In genomic region chr2:119693967-119694366, GRCh38 we compare ENCODE assay signal across 1 cellular context.
TF ChIP-seq lines count a peak whose summit lies in the region.

No MANE protein-coding gene starts in this region.

TF ChIP-seq in HepG2, 621 proteins besides CTCF, POLR2A, EP300 and RAD21 (continued from another document and continues in another):
- TF ChIP-seq PREB (CRISPR knock-in tag; IDR thresholded peaks at IDR 0.05) (no peak), PAF1 (CRISPR knock-in tag; IDR thresholded peaks at IDR 0.05) (no peak), HOXA7 (CRISPR knock-in tag; IDR thresholded peaks at IDR 0.05) (peak; percentile 89; the same call in 1 of the 2 replicates), ZNF589 (CRISPR knock-in tag; conservative IDR thresholded peaks at IDR 0.05) (peak; percentile 76), MXD3 (CRISPR knock-in tag; IDR thresholded peaks at IDR 0.05) (no peak), XRCC5 (optimal IDR thresholded peaks at IDR 0.05; ENCODE audit: low read length) (no peak), STAG1 (CRISPR knock-in tag; IDR thresholded peaks at IDR 0.05) (no peak), BCL6 (CRISPR knock-in tag; IDR thresholded peaks at IDR 0.05) (no peak), TFDP1 (CRISPR knock-in tag; IDR thresholded peaks at IDR 0.05; ENCODE audit: borderline replicate concordance) (no peak), ZNF704 (CRISPR knock-in tag; IDR thresholded peaks at IDR 0.05; ENCODE audit: borderline replicate concordance) (0 out of 2 replicates have a peak, but pooled peaks have one; percentile 11), ZFX (CRISPR knock-in tag; IDR thresholded peaks at IDR 0.05; ENCODE audit: low read depth) (no peak; the same call in 1 of the 2 replicates), ZNF431 (CRISPR knock-in tag; IDR thresholded peaks at IDR 0.05; ENCODE audit: borderline replicate concordance, low read depth) (peak; percentile 85; the same call in 1 of the 2 replicates), GFI1 (CRISPR knock-in tag; IDR thresholded peaks at IDR 0.05; ENCODE audit: borderline replicate concordance) (no peak), ZNF746 (CRISPR knock-in tag; IDR thresholded peaks at IDR 0.05) (no peak), MNT (IDR thresholded peaks at IDR 0.05) (peak; percentile 98), MAZ (IDR thresholded peaks at IDR 0.05; ENCODE audit: borderline replicate concordance, low read depth, low read length) (no peak), MAZ (CRISPR knock-in tag; IDR thresholded peaks at IDR 0.05; ENCODE audit: low read depth) (0 out of 2 replicates have a peak, but pooled peaks have one; percentile 7), SP2 (CRISPR knock-in tag; IDR thresholded peaks at IDR 0.05) (no peak), YEATS2 (CRISPR knock-in tag; IDR thresholded peaks at IDR 0.05; ENCODE audit: borderline replicate concordance) (no peak), MTF2 (CRISPR knock-in tag; IDR thresholded peaks at IDR 0.05; ENCODE audit: borderline replicate concordance) (no peak), ZNF296 (CRISPR knock-in tag; conservative IDR thresholded peaks at IDR 0.05) (0 out of 2 replicates have a peak, but pooled peaks have one; percentile 21), YEATS4 (CRISPR knock-in tag; IDR thresholded peaks at IDR 0.05; ENCODE audit: borderline replicate concordance) (no peak), ZNF790 (CRISPR knock-in tag; IDR thresholded peaks at IDR 0.05; ENCODE audit: borderline replicate concordance) (no peak), NFIC (IDR thresholded peaks at IDR 0.05; ENCODE audit: low read length) (no peak), RELA (CRISPR knock-in tag; IDR thresholded peaks at IDR 0.05) (no peak), ZNF770 (CRISPR knock-in tag; IDR thresholded peaks at IDR 0.05) (no peak), ZBTB21 (CRISPR knock-in tag; IDR thresholded peaks at IDR 0.05) (no peak), ZSCAN31 (CRISPR knock-in tag; IDR thresholded peaks at IDR 0.05; ENCODE audit: low read depth) (no peak), CENPX (CRISPR knock-in tag; IDR thresholded peaks at IDR 0.05) (no peak), ARNT2 (CRISPR knock-in tag; IDR thresholded peaks at IDR 0.05; ENCODE audit: low read depth) (no peak), ZSCAN22 (CRISPR knock-in tag; IDR thresholded peaks at IDR 0.05) (no peak), ZBTB26 (CRISPR knock-in tag; IDR thresholded peaks at IDR 0.05; ENCODE audit: borderline replicate concordance) (no peak), ZNF800 (CRISPR knock-in tag; IDR thresholded peaks at IDR 0.05) (no peak), JUNB (CRISPR knock-in tag; IDR thresholded peaks at IDR 0.05; ENCODE audit: borderline replicate concordance) (peak; percentile 79), SAFB2 (CRISPR knock-in tag; IDR thresholded peaks at IDR 0.05; ENCODE audit: borderline replicate concordance, low read depth) (no peak), RXRA (CRISPR knock-in tag; IDR thresholded peaks at IDR 0.05) (no peak), POLR2AphosphoS2 (IDR thresholded peaks at IDR 0.05; ENCODE audit: low read depth, low read length) (no peak), ZSCAN12 (CRISPR knock-in tag; IDR thresholded peaks at IDR 0.05) (no peak), TFAP4 (IDR thresholded peaks at IDR 0.05; ENCODE audit: borderline replicate concordance, low read depth) (no peak), NFIB (CRISPR knock-in tag; IDR thresholded peaks at IDR 0.05; ENCODE audit: borderline replicate concordance) (no peak), BATF2 (CRISPR knock-in tag; IDR thresholded peaks at IDR 0.05) (no peak), HOXA9 (CRISPR knock-in tag; IDR thresholded peaks at IDR 0.05; ENCODE audit: borderline replicate concordance) (peak; percentile 77; the same call in 1 of the 2 replicates), MAFG (CRISPR knock-in tag; IDR thresholded peaks at IDR 0.05) (no peak), TCF7L2 (IDR thresholded peaks at IDR 0.05; ENCODE audit: low read depth, low read length) (no peak), ZNF703 (CRISPR knock-in tag; IDR thresholded peaks at IDR 0.05; ENCODE audit: borderline replicate concordance) (no peak), ZNF878 (CRISPR knock-in tag; IDR thresholded peaks at IDR 0.05) (no peak), KLF12 (CRISPR knock-in tag; IDR thresholded peaks at IDR 0.05; ENCODE audit: borderline replicate concordance) (no peak), NFE2L1 (CRISPR knock-in tag; IDR thresholded peaks at IDR 0.05; ENCODE audit: borderline replicate concordance) (no peak), ELK4 (CRISPR knock-in tag; IDR thresholded peaks at IDR 0.05; ENCODE audit: borderline replicate concordance) (no peak), ZNF44 (CRISPR knock-in tag; IDR thresholded peaks at IDR 0.05) (no peak), IKZF1 (IDR thresholded peaks at IDR 0.05) (no peak), ZNF207 (IDR thresholded peaks at IDR 0.05; ENCODE audit: borderline replicate concordance) (no peak), HDAC1 (CRISPR knock-in tag; IDR thresholded peaks at IDR 0.05) (no peak), ZNF281 (CRISPR knock-in tag; IDR thresholded peaks at IDR 0.05; ENCODE audit: borderline replicate concordance) (no peak), POLR2AphosphoS5 (IDR thresholded peaks at IDR 0.05; ENCODE audit: low read depth, low read length) (no peak; the same call in 1 of the 2 replicates), NR3C1 (CRISPR knock-in tag; IDR thresholded peaks at IDR 0.05) (no peak)
